In the genomic region with DNA sequence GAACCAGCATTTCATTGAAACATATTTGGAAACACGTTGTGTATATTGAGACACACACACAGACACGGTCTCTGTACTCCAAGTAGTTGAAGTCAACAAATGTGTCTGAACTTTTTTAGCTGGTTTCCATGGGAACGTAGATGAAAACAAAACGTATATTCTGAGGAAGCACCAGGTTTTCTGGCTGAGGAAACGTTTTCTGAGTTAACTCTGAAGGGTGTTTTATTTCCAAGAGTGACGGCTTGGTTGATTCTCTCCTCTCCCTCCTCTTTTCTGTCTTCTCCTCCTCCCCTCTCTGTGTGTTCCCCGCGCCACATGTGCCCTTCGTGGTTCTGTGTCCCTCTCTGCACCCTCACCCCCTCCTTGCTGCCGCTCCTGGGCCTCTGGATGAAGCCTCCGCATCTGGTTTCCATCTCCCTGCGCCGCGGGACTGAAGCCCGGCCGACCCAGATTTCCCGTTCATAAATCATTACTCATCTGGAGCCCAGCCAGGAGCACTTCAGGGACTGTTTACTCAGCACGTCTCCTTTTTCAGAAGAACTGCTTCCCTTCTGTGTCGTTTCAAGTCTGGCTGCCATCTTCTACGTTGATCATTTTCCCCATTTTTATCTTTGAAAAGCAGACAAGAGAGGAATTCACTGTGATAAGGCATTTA, we compare ENCODE assay signal across 8 cellular contexts.
DNase-seq lines count a peak whose midpoint lies in the region; ATAC-seq and TF ChIP-seq lines count a peak whose summit lies in the region.

No MANE protein-coding gene starts in this region.

- peak overlapping the region; percentile 80 for H3K27ac ChIP-seq in muscle layer of duodenum (ENCODE audit: low read length)

- no peak overlapping the region for H3K4me3 ChIP-seq in epithelial cell of esophagus (ENCODE audit: low read length)
- peak overlapping the region in 1 of 2 donors; percentile 22 for H3K4me3 ChIP-seq in muscle layer of duodenum (ENCODE audit: low read depth in 1 of 2, low read length in 2 of 2)

- no peak for TF ChIP-seq CTCF in epithelial cell of esophagus (IDR thresholded peaks at IDR 0.05; ENCODE audit: insufficient read depth, low read depth, low read length, missing control alignments)

- no peaks in the 10 kb centered on the region for H3K27me3 ChIP-seq in muscle layer of duodenum (ENCODE audit: low read depth, low read length)

- no peaks in the 10 kb centered on the region for H3K9me3 ChIP-seq in muscle layer of duodenum (ENCODE audit: control insufficient read depth in 1 of 2, low read length in 2 of 2)

- H3K4me1 ChIP-seq in muscle layer of duodenum (ENCODE audit: control insufficient read depth in 1 of 2, insufficient read depth in 2 of 2, low read length in 2 of 2): peaks cover 25 to 27% of the 10 kb centered on the region in 2 donors

- no peak for ATAC-seq in HG02571 (IDR thresholded peaks at IDR 0.05; ENCODE audit: unreplicated experiment)
- ATAC-seq in GM21360 (IDR thresholded peaks at IDR 0.05; ENCODE audit: unreplicated experiment): no peak

- no peaks in the 10 kb centered on the region for H3K36me3 ChIP-seq in muscle layer of duodenum (ENCODE audit: control insufficient read depth in 1 of 2, insufficient read depth in 2 of 2, low read length in 2 of 2)

- DNase-seq in COR-L47 (lab: John Stamatoyannopoulos, UW) (peak; percentile 66), NCI-H1092 treated with DMSO at 0.1 percent for 48 hours (lab: John Stamatoyannopoulos, UW) (peak; percentile 90), SW480 (ENCODE audit: low spot score) (peak; percentile 83), epithelial cell of esophagus (ENCODE audit: low read depth) (peak; percentile 95), superior temporal gyrus (ENCODE audit: extremely low spot score) (peak; percentile 59)
